14 cellular contexts compared by ENCODE assay signal in the genomic region with DNA sequence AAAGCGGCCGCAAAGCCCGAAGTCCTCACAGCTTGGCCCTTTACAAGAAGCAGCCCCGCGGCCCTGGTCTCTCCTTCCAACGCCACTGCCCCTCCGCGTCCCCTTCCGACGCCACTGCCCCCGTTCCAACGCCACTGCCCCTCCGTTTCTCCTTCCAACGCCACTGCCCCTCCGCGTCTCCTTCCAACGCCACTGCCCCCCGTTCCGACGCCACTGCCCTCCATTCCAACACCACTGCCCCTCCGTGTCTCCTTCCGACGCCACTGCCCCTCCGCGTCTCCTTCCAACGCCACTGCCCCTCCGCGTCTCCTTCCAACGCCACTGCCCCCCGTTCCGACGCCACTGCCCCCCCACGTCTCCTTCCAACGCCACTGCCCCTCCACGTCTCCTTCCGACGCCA. TPM values are rescaled to one million over a fixed set of nuclear protein-coding genes. Genes with fewer than 3 reads are reported as not detected.
"Had no signal": no experiment of that assay in that cellular context is flagged by ENCODE, and none has a peak within 500 bp of the region (broad histone marks: within the 10 kb centered on the region; RNA-seq: fewer than 3 reads in every experiment).

No MANE protein-coding gene starts in this region.

- H3K9me3 ChIP-seq: tibial artery had no signal

- H3K4me1 ChIP-seq: tibial artery had no signal

- DNase-seq: activated CD4-positive, CD25-positive, alpha-beta regulatory T cell treated with anti-CD3 and anti-CD28 coated beads, Interleukin-2, amount 50 U/mL, for 72 hours; brain microvascular endothelial cell; cortex of kidney; foreskin fibroblast; left cardiac atrium; retina; T-helper 9 cell; tibial artery had no signal

- H3K36me3 ChIP-seq: brain microvascular endothelial cell had no signal

- H3K36me3 Mint-ChIP-seq: activated naive CD4-positive, alpha-beta T cell treated with anti-CD3 and anti-CD28 coated beads, Interleukin-2, amount 10 ng/mL, durations not matched to agents 7 days and 5 days; T-cell had no signal

- H3K27ac ChIP-seq: brain microvascular endothelial cell, SK-N-MC, tibial artery had no signal

- H3K4me3 ChIP-seq: lung, SK-N-MC had no signal

- H3K27me3 ChIP-seq: brain microvascular endothelial cell, tibial artery had no signal

- H3K9me3 Mint-ChIP-seq: T-cell had no signal

- H3K27ac Mint-ChIP-seq: activated naive CD4-positive, alpha-beta T cell treated with anti-CD3 and anti-CD28 coated beads, Interleukin-2, amount 10 ng/mL, durations not matched to agents 7 days and 5 days; activated T-helper 2 cell treated with anti-CD3 and anti-CD28 coated beads, Interferon-gamma antibody, Interleukin-2, Interleukin-4, amounts not matched to agents 10 μg/mL and 5 μg/mL and 100 μg/mL, durations not matched to agents 14 hours and 24 hours and 36 hours had no signal

RNA-seq across cellular contexts. Expression of a gene that starts 53.3 kb away (rescaled TPM):
- total RNA-seq: activated CD8-positive, alpha-beta memory T cell treated with anti-CD3 and anti-CD28 coated beads for 36 hours; activated T-helper 2 cell treated with anti-CD3 and anti-CD28 coated beads, Interferon-gamma antibody, Interleukin-2, Interleukin-4, amounts not matched to agents 10 μg/mL and 5 μg/mL and 100 μg/mL, durations not matched to agents 14 hours and 24 hours and 36 hours; T-cell had no signal
